In genomic region chr18:46621111-46621766, GRCh38 we compare ENCODE assay signal across 21 cellular contexts. TPM values are rescaled to one million over a fixed set of nuclear protein-coding genes. Genes with fewer than 3 reads are reported as not detected.
"Had no signal": no experiment of that assay in that cellular context is flagged by ENCODE, and none has a peak within 500 bp of the region (broad histone marks: within the 10 kb centered on the region; RNA-seq: fewer than 3 reads in every experiment).

No MANE protein-coding gene starts in this region.

- H3K27me3 Mint-ChIP-seq: activated naive CD4-positive, alpha-beta T cell treated with anti-CD3 and anti-CD28 coated beads, Interleukin-2, amount 50 U/mL, for 24 hours; dendritic cell treated with granulocyte-macrophage colony-stimulating factor and Interleukin-4, amounts not matched to agents 40 ng/mL and 50 ng/mL, for 4 days had no signal

- ATAC-seq: effector memory CD8-positive, alpha-beta T cell; lower lobe of right lung; T-helper 17 cell had no signal

- H3K27ac Mint-ChIP-seq: activated naive CD4-positive, alpha-beta T cell treated with anti-CD3 and anti-CD28 coated beads, Interleukin-2, amount 50 U/mL, for 24 hours; dendritic cell treated with granulocyte-macrophage colony-stimulating factor and Interleukin-4, amounts not matched to agents 40 ng/mL and 50 ng/mL, for 4 days; mesothelial cell of epicardium; T-helper 17 cell had no signal

- DNase-seq: activated CD4-positive, alpha-beta T cell treated with anti-CD3 and anti-CD28 coated beads for 4 hours; activated CD8-positive, alpha-beta memory T cell treated with anti-CD3 and anti-CD28 coated beads for 24 hours; anterior cingulate cortex; brain microvascular endothelial cell; cerebellar nuclear complex; effector memory CD8-positive, alpha-beta T cell; foreskin melanocyte; head of caudate nucleus; immature natural killer cell; lower lobe of right lung; sigmoid colon; spleen; stomach; T-helper 17 cell; WERI-Rb-1 had no signal

- H3K36me3 Mint-ChIP-seq: activated naive CD4-positive, alpha-beta T cell treated with anti-CD3 and anti-CD28 coated beads, Interleukin-2, amount 50 U/mL, for 24 hours; immature natural killer cell; mesothelial cell of epicardium had no signal

- H3K4me1 Mint-ChIP-seq: mesothelial cell of epicardium had no signal

- H3K4me3 Mint-ChIP-seq: activated naive CD4-positive, alpha-beta T cell treated with anti-CD3 and anti-CD28 coated beads, Interleukin-2, amount 50 U/mL, for 24 hours; dendritic cell treated with granulocyte-macrophage colony-stimulating factor and Interleukin-4, amounts not matched to agents 40 ng/mL and 50 ng/mL, for 4 days; immature natural killer cell; mesothelial cell of epicardium; neural crest cell; T-helper 17 cell had no signal

- H3K9me3 Mint-ChIP-seq: activated naive CD4-positive, alpha-beta T cell treated with anti-CD3 and anti-CD28 coated beads, Interleukin-2, amount 50 U/mL, for 24 hours; dendritic cell treated with granulocyte-macrophage colony-stimulating factor and Interleukin-4, amounts not matched to agents 40 ng/mL and 50 ng/mL, for 4 days; effector memory CD8-positive, alpha-beta T cell; immature natural killer cell; mesothelial cell of epicardium; neural crest cell had no signal

RNA-seq across cellular contexts. Expression of gene LOXHD1, which starts 35.8 kb away (rescaled TPM):
- total RNA-seq: fibroblast of lung, neural crest cell, osteoblast had no signal
- polyA plus RNA-seq: fibroblast of lung had no signal
